In genomic region chr4:151231915-151232595, GRCh38 we compare ENCODE assay signal across 18 cellular contexts. TPM values are rescaled to one million over a fixed set of nuclear protein-coding genes. Genes with fewer than 3 reads are reported as not detected.
"Had no signal": no experiment of that assay in that cellular context is flagged by ENCODE, and none has a peak within 500 bp of the region (broad histone marks: within the 10 kb centered on the region; RNA-seq: fewer than 3 reads in every experiment).

No MANE protein-coding gene starts in this region.

- H3K36me3 ChIP-seq: breast epithelium, gastrocnemius medialis, heart right ventricle, left lung, pancreas, thyroid gland had no signal

- ATAC-seq: activated CD8-positive, alpha-beta memory T cell treated with anti-CD3 and anti-CD28 coated beads, Interleukin-2, amount 10 ng/mL, durations not matched to agents 7 days and 5 days; gastrocnemius medialis; left lung; pancreas had no signal

- H3K4me1 ChIP-seq: breast epithelium, left lung had no signal

- H3K9me3 ChIP-seq: breast epithelium, gastrocnemius medialis, heart right ventricle, pancreas, thyroid gland had no signal

- H3K4me3 ChIP-seq: breast epithelium, gastrocnemius medialis, heart right ventricle, left lung, pancreas, SK-N-MC, thyroid gland had no signal

- H3K27me3 ChIP-seq: breast epithelium, gastrocnemius medialis, heart right ventricle, left lung, pancreas, thyroid gland had no signal

- H3K27ac ChIP-seq: gastrocnemius medialis, left lung, pancreas, SK-N-MC, thyroid gland had no signal

- DNase-seq: activated CD4-positive, alpha-beta T cell treated with anti-CD3 and anti-CD28 coated beads, Interleukin-2, amount 50 U/mL, for 48 hours; activated CD4-positive, CD25-positive, alpha-beta regulatory T cell treated with anti-CD3 and anti-CD28 coated beads, Interleukin-2, amount 50 U/mL, for 72 hours; activated CD8-positive, alpha-beta memory T cell treated with anti-CD3 and anti-CD28 coated beads, Interleukin-2, amount 10 ng/mL, durations not matched to agents 7 days and 5 days; activated effector memory CD4-positive, alpha-beta T cell treated with Interleukin-2 at 50 U/mL for 16 hours; activated T-cell treated with anti-CD3 and anti-CD28 coated beads, Interleukin-2, amount 50 U/mL, for 24 hours; amygdala; gastrocnemius medialis; heart right ventricle; islet precursor cell; left lung; mesendoderm; pancreas; stimulated activated CD4-positive, alpha-beta T cell treated with anti-CD3 and anti-CD28 coated beads, Interleukin-4, amount 100 ng/mL, for 4 hours; thyroid gland had no signal

RNA-seq across cellular contexts. Expression of gene PRSS48, which starts 44.9 kb away (rescaled TPM):
- total RNA-seq: activated CD8-positive, alpha-beta memory T cell treated with anti-CD3 and anti-CD28 coated beads, Interleukin-2, amount 10 ng/mL, durations not matched to agents 7 days and 5 days; breast epithelium; gastrocnemius medialis; heart right ventricle; left lung; pancreas; renal cortical epithelial cell; skeletal muscle tissue; thyroid gland had no signal
- polyA plus RNA-seq: heart right ventricle, pancreas had no signal
